20 cellular contexts compared by ENCODE assay signal in the genomic region with DNA sequence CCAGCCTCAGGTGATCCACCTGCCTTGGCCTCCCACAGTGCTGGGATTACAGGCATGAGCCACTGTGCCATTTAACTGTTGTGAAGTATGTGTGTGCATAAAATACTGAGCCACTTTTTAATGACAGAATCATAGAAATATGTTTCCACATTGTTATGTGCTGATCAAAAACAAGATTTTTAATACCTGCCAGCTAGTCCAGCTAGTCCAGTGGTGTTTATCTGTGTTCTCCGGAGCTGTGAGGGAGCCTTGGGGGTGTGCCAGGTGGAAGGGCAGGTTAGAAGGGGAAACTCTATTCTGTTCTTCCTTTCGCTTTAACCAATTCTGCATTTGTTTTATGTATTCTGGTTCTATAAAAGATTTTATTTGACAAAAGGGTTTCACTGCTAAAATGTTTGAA. TPM values are rescaled to one million over a fixed set of nuclear protein-coding genes. Genes with fewer than 3 reads are reported as not detected.
A peak's percentile ranks its signal among the peaks of the same experiment; 100 is the strongest.
DNase-seq lines count a peak whose midpoint lies in the region; ATAC-seq and TF ChIP-seq lines count a peak whose summit lies in the region.
"Had no signal": no experiment of that assay in that cellular context is flagged by ENCODE, and none has a peak within 500 bp of the region (broad histone marks: within the 10 kb centered on the region; RNA-seq: fewer than 3 reads in every experiment).

No MANE protein-coding gene starts in this region.

- H2BK5ac ChIP-seq in mesenchymal stem cell (ENCODE audit: low read depth, low read length, poor library complexity, severe bottlenecking): no peak overlapping the region

- H3K4me1 ChIP-seq in right atrium auricular region (peaks cover 0 to 8% of the 10 kb centered on the region in 2 donors), adipocyte (ENCODE audit: control insufficient read depth, insufficient read depth, low read length) (peaks cover 4% of the 10 kb centered on the region), mesenchymal stem cell (ENCODE audit: control insufficient read depth, insufficient read depth, low read depth, low read length) (peaks cover 2% of the 10 kb centered on the region)

- no peak overlapping the region for H3K23ac ChIP-seq in mesenchymal stem cell (ENCODE audit: low read length in 2 of 2)

- DNase-seq in left cardiac atrium: peak; percentile 26
- DNase-seq in right atrium auricular region (ENCODE audit: low spot score): no peak
- peak; percentile 20 for DNase-seq in adipocyte (ENCODE audit: low read depth)
- no peak for DNase-seq in mesenchymal stem cell
- peak; percentile 61 for DNase-seq in ureter (ENCODE audit: low spot score)
- DNase-seq in GDM1 (lab: John Stamatoyannopoulos, UW): no peak
- no peak for DNase-seq in islet precursor cell
- no peak for DNase-seq in anterior cingulate cortex (lab: John Stamatoyannopoulos, UW)
- DNase-seq: activated CD4-positive, alpha-beta T cell treated with anti-CD3 and anti-CD28 coated beads for 1 hour; activated naive CD4-positive, alpha-beta T cell treated with anti-CD3 and anti-CD28 coated beads for 36 hours; activated T-cell treated with anti-CD3 and anti-CD28 coated beads, Interleukin-2, amount 50 U/mL, for 48 hours; amygdala; naive B cell; NCI-H187 treated with DMSO at 0.1 percent for 48 hours; NCI-H774; nucleus accumbens; retina; SHP77 treated with DMSO at 0.1 percent for 48 hours had no signal

- no peak overlapping the region for H2AK5ac ChIP-seq in mesenchymal stem cell (ENCODE audit: low read length, severe bottlenecking)

- H2BK15ac ChIP-seq in mesenchymal stem cell (ENCODE audit: low read depth, poor library complexity, severe bottlenecking): no peak overlapping the region

- H2BK12ac ChIP-seq in mesenchymal stem cell (ENCODE audit: low read length in 2 of 2): no peak overlapping the region

- H3K4ac ChIP-seq in mesenchymal stem cell (ENCODE audit: low read depth in 1 of 2, low read length in 2 of 2): no peak overlapping the region

- H3K27me3 ChIP-seq in right atrium auricular region (no peaks in the 10 kb centered on the region), adipocyte (replicated peaks; ENCODE audit: control insufficient read depth, insufficient read depth, low read length) (no peaks in the 10 kb centered on the region), mesenchymal stem cell (ENCODE audit: control insufficient read depth in 1 of 2, insufficient read depth in 1 of 2, low read length in 2 of 2) (no peaks in the 10 kb centered on the region)

- H3K4me3 ChIP-seq in right atrium auricular region (no peak overlapping the region), adipocyte (ENCODE audit: low read length) (no peak overlapping the region), mesenchymal stem cell (ENCODE audit: insufficient read depth in 1 of 2, low read depth in 1 of 2, low read length in 2 of 2) (no peak overlapping the region)

- ATAC-seq in left cardiac atrium: peak in 1 of 2 donors; percentile 68

- H3K27ac ChIP-seq in right atrium auricular region (no peak overlapping the region), mesenchymal stem cell (ENCODE audit: low read length, poor library complexity, severe bottlenecking) (no peak overlapping the region)
- H3K27ac ChIP-seq: KMS-11 had no signal

- intact Hi-C loops in left cardiac atrium (cut with DNase I): no loop called here

- H4K91ac ChIP-seq in mesenchymal stem cell (ENCODE audit: low read length): no peak overlapping the region

- H3K9me3 ChIP-seq in right atrium auricular region: no peaks in the 10 kb centered on the region
- H3K9me3 ChIP-seq in adipocyte (ENCODE audit: control insufficient read depth, low read length): no peaks in the 10 kb centered on the region
- no peaks in the 10 kb centered on the region for H3K9me3 ChIP-seq in mesenchymal stem cell (ENCODE audit: control insufficient read depth, low read length)

- H3K9ac ChIP-seq in adipocyte (ENCODE audit: low read length) (no peak overlapping the region), mesenchymal stem cell (ENCODE audit: low read length) (no peak overlapping the region)
- H3K9ac ChIP-seq: KMS-11 had no signal

- H3K14ac ChIP-seq in mesenchymal stem cell (ENCODE audit: low read length in 2 of 2): no peak overlapping the region

- H2AFZ ChIP-seq in mesenchymal stem cell (ENCODE audit: low read depth, low read length): no peak overlapping the region

- H2BK120ac ChIP-seq in mesenchymal stem cell (ENCODE audit: low read depth, low read length): no peak overlapping the region

- H4K8ac ChIP-seq in mesenchymal stem cell (ENCODE audit: low read length): peak overlapping the region; percentile 28

- H3K18ac ChIP-seq in mesenchymal stem cell (ENCODE audit: low read depth in 1 of 2, low read length in 2 of 2): no peak overlapping the region

- 96% methylated on average over 2 of the region's 2 CpGs for WGBS in mesenchymal stem cell

- no peak for TF ChIP-seq CTCF in right atrium auricular region (IDR thresholded peaks at IDR 0.05)

- peaks cover 3% of the 10 kb centered on the region for H3K79me1 ChIP-seq in mesenchymal stem cell (replicated peaks; ENCODE audit: low read length, poor library complexity, severe bottlenecking)

- H3K4me2 ChIP-seq in mesenchymal stem cell (ENCODE audit: low read length, poor library complexity, severe bottlenecking): no peak overlapping the region
- H3K4me2 ChIP-seq: KMS-11 had no signal

- H3K36me3 ChIP-seq in right atrium auricular region: peaks cover 11% of the 10 kb centered on the region
- peaks cover 3% of the 10 kb centered on the region for H3K36me3 ChIP-seq in adipocyte (ENCODE audit: control insufficient read depth, insufficient read depth, low read length, severe bottlenecking)
- peaks cover 0 to 6% of the 10 kb centered on the region in 2 experiments for H3K36me3 ChIP-seq in mesenchymal stem cell (ENCODE audit: control insufficient read depth in 1 of 2, insufficient read depth in 2 of 2, low read depth in 1 of 2, low read length in 2 of 2)

RNA-seq across cellular contexts. Expression of gene FAM221A, which starts 7.0 kb away (rescaled TPM):
- total RNA-seq in left cardiac atrium (1 to 10 TPM; 3.0 to 4.1 TPM), right atrium auricular region (1 to 10 TPM; 5.5 to 6.5 TPM), ureter (25.5 TPM)
- 1.0 TPM for polyA plus RNA-seq in mesenchymal stem cell (2013, experiment 1 of 2)
- polyA plus RNA-seq in mesenchymal stem cell (2013, experiment 2 of 2): 1.4 TPM

RNA-seq across cellular contexts. Expression of gene STK31, which starts 23.0 kb away (rescaled TPM):
- total RNA-seq in left cardiac atrium (under 1 TPM; 0.06 to 0.21 TPM), right atrium auricular region (under 1 TPM in 1 of 2 donors, not detected in 1; 0.33 TPM), ureter (2.5 TPM)
- polyA plus RNA-seq in mesenchymal stem cell (2013, experiment 1 of 2): not detected
- polyA plus RNA-seq in mesenchymal stem cell (2013, experiment 2 of 2): 0.03 TPM
- total RNA-seq: activated naive CD4-positive, alpha-beta T cell treated with anti-CD3 and anti-CD28 coated beads for 36 hours had no signal
- polyA plus RNA-seq: CD14-positive monocyte had no signal

Comparison
In these comparisons a context has a peak if more than half of its experiments do, and no peak if none do; other contexts are left out.
1. DNase-seq: peak in left cardiac atrium (single experiment), adipocyte (single experiment) and ureter (single experiment); none in right atrium auricular region (single experiment), mesenchymal stem cell (single experiment), GDM1 (single experiment), islet precursor cell (single experiment) and anterior cingulate cortex (0 of 58).